Comparison of ENCODE assay signal across 16 cellular contexts in genomic region chr15:70356062-70356860, GRCh38.
"Had no signal": no experiment of that assay in that cellular context is flagged by ENCODE, and none has a peak within 500 bp of the region (broad histone marks: within the 10 kb centered on the region; RNA-seq: fewer than 3 reads in every experiment).

No MANE protein-coding gene starts in this region.

- H3K36me3 Mint-ChIP-seq: activated CD4-positive, alpha-beta memory T cell treated with anti-CD3 and anti-CD28 coated beads for 36 hours; activated naive CD4-positive, alpha-beta T cell treated with anti-CD3 and anti-CD28 coated beads, Interleukin-2, amount 50 U/mL, for 24 hours; brain; natural killer cell had no signal

- H3K4me3 ChIP-seq: mucosa of descending colon, thoracic aorta had no signal

- FAIRE-seq: endometrium had no signal

- H3K9me3 Mint-ChIP-seq: activated CD4-positive, alpha-beta memory T cell treated with anti-CD3 and anti-CD28 coated beads for 36 hours; activated naive CD4-positive, alpha-beta T cell treated with anti-CD3 and anti-CD28 coated beads, Interleukin-2, amount 50 U/mL, for 24 hours; natural killer cell; stimulated activated naive CD8-positive, alpha-beta T cell treated with anti-CD3 and anti-CD28 coated beads, Interleukin-15, amount 100 ng/mL, for 72 hours had no signal

- DNase-seq: activated CD4-positive, alpha-beta memory T cell treated with anti-CD3 and anti-CD28 coated beads for 36 hours; activated T-cell treated with anti-CD3 and anti-CD28 coated beads for 4 hours; cerebellar nuclear complex; left colon; mammary epithelial cell; mucosa of descending colon; natural killer cell; stimulated activated CD4-positive, alpha-beta T cell treated with anti-CD3 and anti-CD28 coated beads, Interleukin-15, amount 100 ng/mL, for 24 hours; stimulated activated CD4-positive, alpha-beta T cell treated with anti-CD3 and anti-CD28 coated beads, Interleukin-4, amount 100 ng/mL, for 24 hours; stimulated activated naive CD8-positive, alpha-beta T cell treated with anti-CD3 and anti-CD28 coated beads, Interleukin-15, amount 100 ng/mL, for 72 hours had no signal

- H3K36me3 ChIP-seq: thoracic aorta had no signal

- H3K27ac ChIP-seq: thoracic aorta, VCaP had no signal

- H3K9me3 ChIP-seq: mucosa of descending colon, thoracic aorta had no signal

- H3K4me1 Mint-ChIP-seq: activated naive CD4-positive, alpha-beta T cell treated with anti-CD3 and anti-CD28 coated beads, Interleukin-2, amount 50 U/mL, for 24 hours; natural killer cell; stimulated activated naive CD8-positive, alpha-beta T cell treated with anti-CD3 and anti-CD28 coated beads, Interleukin-15, amount 100 ng/mL, for 72 hours had no signal

- ATAC-seq: esophagus mucosa; left colon; mucosa of descending colon; natural killer cell; stimulated activated naive CD8-positive, alpha-beta T cell treated with anti-CD3 and anti-CD28 coated beads, Interleukin-15, amount 100 ng/mL, for 72 hours had no signal

- H3K4me3 Mint-ChIP-seq: activated CD4-positive, alpha-beta memory T cell treated with anti-CD3 and anti-CD28 coated beads for 36 hours; activated naive CD4-positive, alpha-beta T cell treated with anti-CD3 and anti-CD28 coated beads, Interleukin-2, amount 50 U/mL, for 24 hours; brain; natural killer cell; stimulated activated naive CD8-positive, alpha-beta T cell treated with anti-CD3 and anti-CD28 coated beads, Interleukin-15, amount 100 ng/mL, for 72 hours had no signal

- H3K27ac Mint-ChIP-seq: activated CD4-positive, alpha-beta memory T cell treated with anti-CD3 and anti-CD28 coated beads for 36 hours; activated naive CD4-positive, alpha-beta T cell treated with anti-CD3 and anti-CD28 coated beads, Interleukin-2, amount 50 U/mL, for 24 hours; natural killer cell had no signal
